13 cellular contexts compared by ENCODE assay signal in genomic region chr1:237041461-237041794, GRCh38. TPM values are rescaled to one million over a fixed set of nuclear protein-coding genes. Genes with fewer than 3 reads are reported as not detected.
A peak's percentile ranks its signal among the peaks of the same experiment; 100 is the strongest.
DNase-seq lines count a peak whose midpoint lies in the region; ATAC-seq and TF ChIP-seq lines count a peak whose summit lies in the region.
"Had no signal": no experiment of that assay in that cellular context is flagged by ENCODE, and none has a peak within 500 bp of the region (broad histone marks: within the 10 kb centered on the region; RNA-seq: fewer than 3 reads in every experiment).

No MANE protein-coding gene starts in this region.

- no peak for TF ChIP-seq CTCF in ascending aorta (IDR thresholded peaks at IDR 0.05)

- no peak for DNase-seq in activated naive CD4-positive, alpha-beta T cell treated with anti-CD3 and anti-CD28 coated beads, Interleukin-2, amount 50 U/mL, for 16 hours
- DNase-seq in ascending aorta (ENCODE audit: low spot score in 2 of 2) (no peak), SJCRH30 (no peak)
- DNase-seq: activated effector memory CD4-positive, alpha-beta T cell treated with anti-CD3 and anti-CD28 coated beads, Interleukin-2, amount 50 U/mL, for 16 hours; MV-4-11; uterus had no signal

- H3K4me3 ChIP-seq in ascending aorta (peak overlapping the region; percentile 73 to 90), iPS-18c (ENCODE audit: insufficient read depth, low read depth, low read length) (peak overlapping the region; percentile 15; the same call in 1 of the 2 replicates), stomach smooth muscle (ENCODE audit: low read length in 2 of 2) (peak overlapping the region; percentile 48 to 79), SJCRH30 (no peak overlapping the region)

- H3K36me3 ChIP-seq in ascending aorta (no peaks in the 10 kb centered on the region), stomach smooth muscle (ENCODE audit: control insufficient read depth in 2 of 2, insufficient read depth in 2 of 2, low read length in 2 of 2) (no peaks in the 10 kb centered on the region), SJCRH30 (no peaks in the 10 kb centered on the region)
- H3K36me3 ChIP-seq: uterus had no signal

- ATAC-seq in GM21360 (IDR thresholded peaks at IDR 0.05; ENCODE audit: unreplicated experiment), result no peak
- no peak for ATAC-seq in HG03432 (IDR thresholded peaks at IDR 0.05; ENCODE audit: unreplicated experiment)

- H3K27ac ChIP-seq in ascending aorta, result peak overlapping the region; percentile 68 to 88
- H3K27ac ChIP-seq in stomach smooth muscle (ENCODE audit: low read length), result no peak overlapping the region
- H3K27ac ChIP-seq in SJCRH30, result no peak overlapping the region
- H3K27ac ChIP-seq: VCaP had no signal

- H3K9me3 ChIP-seq in ascending aorta, result no peaks in the 10 kb centered on the region
- no peaks in the 10 kb centered on the region for H3K9me3 ChIP-seq in iPS-18c (ENCODE audit: control insufficient read depth, insufficient read depth, low read length)
- no peaks in the 10 kb centered on the region for H3K9me3 ChIP-seq in stomach smooth muscle (ENCODE audit: control insufficient read depth in 2 of 2, low read length in 2 of 2)
- H3K9me3 ChIP-seq in SJCRH30 (replicated peaks), result no peaks in the 10 kb centered on the region
- H3K9me3 ChIP-seq: uterus had no signal

- peaks cover 9% of the 10 kb centered on the region for H3K4me1 Mint-ChIP-seq in activated naive CD4-positive, alpha-beta T cell treated with anti-CD3 and anti-CD28 coated beads, Interleukin-2, amount 50 U/mL, for 24 hours

- peak overlapping the region; percentile 43 for H3K4me3 Mint-ChIP-seq in activated naive CD4-positive, alpha-beta T cell treated with anti-CD3 and anti-CD28 coated beads, Interleukin-2, amount 50 U/mL, for 24 hours

- no peaks in the 10 kb centered on the region for H3K9me3 Mint-ChIP-seq in activated naive CD4-positive, alpha-beta T cell treated with anti-CD3 and anti-CD28 coated beads, Interleukin-2, amount 50 U/mL, for 24 hours

- H3K27me3 ChIP-seq in ascending aorta (no peaks in the 10 kb centered on the region), stomach smooth muscle (ENCODE audit: control insufficient read depth in 1 of 2, insufficient read depth in 2 of 2, low read length in 2 of 2) (no peaks in the 10 kb centered on the region), SJCRH30 (no peaks in the 10 kb centered on the region)

- intact Hi-C loops in ascending aorta (cut with DNase I), result loop anchor here (10.0 kb wide), 1 partner anchor 147 kb away; no protein-coding TSS in a partner anchor

- H3K4me1 ChIP-seq in ascending aorta, result no peaks in the 10 kb centered on the region
- H3K4me1 ChIP-seq in stomach smooth muscle (ENCODE audit: control insufficient read depth, insufficient read depth, low read length), result peaks cover 11% of the 10 kb centered on the region
- no peaks in the 10 kb centered on the region for H3K4me1 ChIP-seq in SJCRH30

- peaks cover 43% of the 10 kb centered on the region for H3K27me3 Mint-ChIP-seq in activated naive CD4-positive, alpha-beta T cell treated with anti-CD3 and anti-CD28 coated beads, Interleukin-2, amount 50 U/mL, for 24 hours

- H3K27ac Mint-ChIP-seq in activated naive CD4-positive, alpha-beta T cell treated with anti-CD3 and anti-CD28 coated beads, Interleukin-2, amount 50 U/mL, for 24 hours, result no peak overlapping the region

- no peaks in the 10 kb centered on the region for H3K36me3 Mint-ChIP-seq in activated naive CD4-positive, alpha-beta T cell treated with anti-CD3 and anti-CD28 coated beads, Interleukin-2, amount 50 U/mL, for 24 hours

- H3K9ac ChIP-seq in stomach smooth muscle (ENCODE audit: low read length in 2 of 2), result no peak overlapping the region

RNA-seq across cellular contexts. Expression of gene RYR2, which starts 0.6 kb away (rescaled TPM):
- total RNA-seq in ascending aorta, result 15.2 TPM
- 0.99 and 1.3 TPM in 2 replicates for total RNA-seq in SJCRH30 (2014; rRNA removed; shearing (Covaris generic))

RNA-seq across cellular contexts. Expression of gene MT1HL1, which starts 37.2 kb away (rescaled TPM):
- total RNA-seq in ascending aorta, result not detected
- not detected in 2 replicates for total RNA-seq in SJCRH30 (2014; rRNA removed; shearing (Covaris generic))
- total RNA-seq: frontal cortex, uterus had no signal

Comparison
In these comparisons a context has a peak if more than half of its experiments do, and no peak if none do; other contexts are left out.
1. H3K27ac ChIP-seq: peak in ascending aorta (2 of 2); none in stomach smooth muscle (single experiment) and SJCRH30 (single experiment).